8 cellular contexts compared by ENCODE assay signal in genomic region chr4:184471872-184472539, GRCh38. TPM values are rescaled to one million over a fixed set of nuclear protein-coding genes. Genes with fewer than 3 reads are reported as not detected.
DNase-seq lines count a peak whose midpoint lies in the region; ATAC-seq and TF ChIP-seq lines count a peak whose summit lies in the region.

No MANE protein-coding gene starts in this region.

- TF ChIP-seq RAD21 in neural cell (conservative IDR thresholded peaks at IDR 0.05), result no peak

- peak overlapping the region; percentile 79 to 97 (median 92) for H3K4me3 ChIP-seq in BLaER1 treated with 17β-estradiol and CSF1 and Interleukin-3, amounts not matched to agents 10 nM and 100 nM
- peak overlapping the region; percentile 90 for H3K4me3 ChIP-seq in endodermal cell (ENCODE audit: low read length)
- H3K4me3 ChIP-seq in neural cell (ENCODE audit: low read length), result peak overlapping the region; percentile 82

- no peaks in the 10 kb centered on the region for H3K9me3 Mint-ChIP-seq in T-cell
- H3K9me3 Mint-ChIP-seq in endodermal cell, result no peaks in the 10 kb centered on the region

- peak overlapping the region; percentile 98 to 99 (median 99) for H3K9ac ChIP-seq in BLaER1 treated with 17β-estradiol and CSF1 and Interleukin-3, amounts not matched to agents 10 nM and 100 nM
- H3K9ac ChIP-seq in endodermal cell (ENCODE audit: extremely low read depth, low read length, poor library complexity, severe bottlenecking) (peak overlapping the region; percentile 66), neural cell (ENCODE audit: low read length) (peak overlapping the region; percentile 74)

- DNase-seq in T-cell (peak in 3 of 34 experiments; percentile 4 to 12 (median 8)), endodermal cell (peak; percentile 59), activated gamma-delta T cell treated with Interleukin-2 at 50 U/mL for 16 hours (no peak)

- peak; percentile 20 for ATAC-seq in GM19455 (IDR thresholded peaks at IDR 0.05; ENCODE audit: unreplicated experiment)
- no peak for ATAC-seq in T-cell (replicated peaks in 1 of 4)
- ATAC-seq in HG03095 (IDR thresholded peaks at IDR 0.05; ENCODE audit: unreplicated experiment), result no peak
- no peak for ATAC-seq in GM19351 (IDR thresholded peaks at IDR 0.05; ENCODE audit: unreplicated experiment)

- no peak for TF ChIP-seq EP300 in neural cell (conservative IDR thresholded peaks at IDR 0.05; ENCODE audit: poor library complexity, severe bottlenecking)

- H3K27me3 ChIP-seq in BLaER1 treated with 17β-estradiol and CSF1 and Interleukin-3, amounts not matched to agents 10 nM and 100 nM, result no peaks in the 10 kb centered on the region
- no peaks in the 10 kb centered on the region for H3K27me3 ChIP-seq in endodermal cell (ENCODE audit: control insufficient read depth, insufficient read depth, low read length, poor library complexity, severe bottlenecking)
- peaks cover 2% of the 10 kb centered on the region for H3K27me3 ChIP-seq in neural cell (ENCODE audit: insufficient read depth, low read depth, low read length)

- POLR2A ChIA-PET in T-cell (lab: Charles Lee), result no interaction called here

- 56 to 70% methylated on average over 5 to 10 of the region's 10 CpGs for WGBS in endodermal cell (ENCODE audit: insufficient coverage in 1 of 2, insufficient read length in 1 of 2), 2 experiments

- peak overlapping the region; percentile 97 to 99 (median 98) for H3K27ac ChIP-seq in BLaER1 treated with 17β-estradiol and CSF1 and Interleukin-3, amounts not matched to agents 10 nM and 100 nM
- H3K27ac ChIP-seq in endodermal cell (ENCODE audit: low read depth, low read length) (no peak overlapping the region), neural cell (ENCODE audit: low read length) (peak overlapping the region; percentile 31)

- peak overlapping the region; percentile 69 for H2AFZ ChIP-seq in neural cell (ENCODE audit: low read depth, low read length)

- peak overlapping the region; percentile 76 to 95 (median 92) for H3K4me2 ChIP-seq in BLaER1 treated with 17β-estradiol and CSF1 and Interleukin-3, amounts not matched to agents 10 nM and 100 nM
- peak overlapping the region; percentile 73 for H3K4me2 ChIP-seq in neural cell (ENCODE audit: low read length)

- H3K4me1 Mint-ChIP-seq in T-cell, result peaks cover 64 to 69% (median 67%) of the 10 kb centered on the region in 3 donors
- H3K4me1 Mint-ChIP-seq in endodermal cell, result peaks cover 29% of the 10 kb centered on the region

- H3K36me3 Mint-ChIP-seq in T-cell (peaks cover 19% of the 10 kb centered on the region), endodermal cell (ENCODE audit: low read depth) (no peaks in the 10 kb centered on the region)

- TF ChIP-seq CTCF in endodermal cell (conservative IDR thresholded peaks at IDR 0.05) (no peak), neural cell (IDR thresholded peaks at IDR 0.05; ENCODE audit: poor library complexity, severe bottlenecking) (no peak)

- H3K4me3 Mint-ChIP-seq in T-cell (peak overlapping the region; percentile 76 to 94 (median 91)), endodermal cell (peak overlapping the region; percentile 83)

- H4K20me1 ChIP-seq in BLaER1 treated with 17β-estradiol and CSF1 and Interleukin-3, amounts not matched to agents 10 nM and 100 nM, result peaks cover 0 to 59% (median 47%) of the 10 kb centered on the region in 11 experiments; a peak in 17 of 22 replicates
- H4K20me1 ChIP-seq in neural cell (ENCODE audit: insufficient read depth), result no peaks in the 10 kb centered on the region

- H3K9me2 ChIP-seq in neural cell (ENCODE audit: insufficient read depth, low read length), result no peaks in the 10 kb centered on the region

- H3K36me3 ChIP-seq in BLaER1 treated with 17β-estradiol and CSF1 and Interleukin-3, amounts not matched to agents 10 nM and 100 nM, result peaks cover 0 to 30% (median 7%) of the 10 kb centered on the region in 11 experiments; a peak in 11 of 22 replicates
- H3K36me3 ChIP-seq in endodermal cell (ENCODE audit: control insufficient read depth, insufficient read depth, low read length) (no peaks in the 10 kb centered on the region), neural cell (ENCODE audit: insufficient read depth, low read length) (no peaks in the 10 kb centered on the region)

- H3F3A ChIP-seq in neural cell (ENCODE audit: insufficient read depth, low read length, poor library complexity, severe bottlenecking), result no peaks in the 10 kb centered on the region

- H3K27me3 Mint-ChIP-seq in T-cell, result no peaks in the 10 kb centered on the region
- no peaks in the 10 kb centered on the region for H3K27me3 Mint-ChIP-seq in endodermal cell (ENCODE audit: insufficient read depth)

- peaks cover 46 to 60% (median 52%) of the 10 kb centered on the region in 10 experiments for H3K4me1 ChIP-seq in BLaER1 treated with 17β-estradiol and CSF1 and Interleukin-3, amounts not matched to agents 10 nM and 100 nM
- H3K4me1 ChIP-seq in endodermal cell (ENCODE audit: control insufficient read depth, insufficient read depth, low read length), result peaks cover 5% of the 10 kb centered on the region

- no peaks in the 10 kb centered on the region for H3K9me3 ChIP-seq in BLaER1 treated with 17β-estradiol and CSF1 and Interleukin-3, amounts not matched to agents 10 nM and 100 nM (replicated peaks in 1 of 11)
- no peaks in the 10 kb centered on the region for H3K9me3 ChIP-seq in endodermal cell (ENCODE audit: control insufficient read depth, low read length)
- H3K9me3 ChIP-seq in neural cell (ENCODE audit: low read length), result no peaks in the 10 kb centered on the region

- CTCF ChIA-PET in T-cell (lab: Charles Lee), result no interaction called here

- H3K79me2 ChIP-seq in neural cell (replicated peaks; ENCODE audit: insufficient read depth, low read length), result peaks cover 22% of the 10 kb centered on the region

- H3K27ac Mint-ChIP-seq in T-cell (peak overlapping the region; percentile 91 to 95), endodermal cell (peak overlapping the region; percentile 80)

TF ChIP-seq in neural cell, 6 proteins besides CTCF, POLR2A, EP300 and RAD21:
- TF ChIP-seq EZH2 (IDR thresholded peaks at IDR 0.05; ENCODE audit: borderline replicate concordance, insufficient read depth, low read length, poor library complexity, severe bottlenecking) (no peak), SMC3 (conservative IDR thresholded peaks at IDR 0.05; ENCODE audit: poor library complexity) (no peak), REST (IDR thresholded peaks at IDR 0.05; ENCODE audit: borderline replicate concordance) (no peak), POLR2AphosphoS5 (IDR thresholded peaks at IDR 0.05) (no peak), TAF1 (IDR thresholded peaks at IDR 0.05; ENCODE audit: low read depth) (no peak), MXI1 (conservative IDR thresholded peaks at IDR 0.05; ENCODE audit: poor library complexity, severe bottlenecking) (no peak)

RNA-seq across cellular contexts. Expression of gene IRF2, which starts 2.3 kb away (rescaled TPM):
- total RNA-seq in T-cell (10 to 100 TPM; 45.5 to 73.4 (median 59.1) TPM), endodermal cell (10 to 100 TPM; 17.3 to 24.6 TPM)
- polyA plus RNA-seq in endodermal cell (2013, experiment 1 of 2), result 9.1 TPM
- 9.0 TPM for polyA plus RNA-seq in endodermal cell (2013, experiment 2 of 2)
- 1.4 and 5.7 TPM in 2 replicates for polyA plus RNA-seq in neural cell
- 5.6 and 9.1 TPM in 2 replicates for polyA minus RNA-seq in neural cell
